15 cellular contexts compared by ENCODE assay signal in genomic region chr13:98959299-98959698, GRCh38. TPM values are rescaled to one million over a fixed set of nuclear protein-coding genes. Genes with fewer than 3 reads are reported as not detected.
DNase-seq lines count a peak whose midpoint lies in the region; ATAC-seq, FAIRE-seq and TF ChIP-seq lines count a peak whose summit lies in the region.
"Had no signal": no experiment of that assay in that cellular context is flagged by ENCODE, and none has a peak within 500 bp of the region (broad histone marks: within the 10 kb centered on the region; RNA-seq: fewer than 3 reads in every experiment).

No MANE protein-coding gene starts in this region.

- H3K9me3 Mint-ChIP-seq in CD4-positive, alpha-beta T cell: no peaks in the 10 kb centered on the region
- peaks cover 0 to 4% (median 0%) of the 10 kb centered on the region in 7 donors for H3K9me3 Mint-ChIP-seq in CD14-positive monocyte

- H3K4me3 ChIP-seq in SJCRH30 (peak overlapping the region; percentile 33), mesenchymal stem cell (ENCODE audit: insufficient read depth in 1 of 2, low read depth in 1 of 2, low read length in 2 of 2) (no peak overlapping the region), prostate gland (no peak overlapping the region)
- H3K4me3 ChIP-seq: adrenal gland; BLaER1 treated with 17β-estradiol and CSF1 and Interleukin-3, amounts not matched to agents 10 nM and 100 nM had no signal

- H2BK12ac ChIP-seq in mesenchymal stem cell (ENCODE audit: low read length in 2 of 2): peak overlapping the region in 1 of 2 experiments; percentile 72

- peak; percentile 70 for FAIRE-seq in D721Med (lab: Jason Lieb, UNC)
- FAIRE-seq: colon had no signal

- no peak for TF ChIP-seq POLR2A in prostate gland (IDR thresholded peaks at IDR 0.05)

- H2BK15ac ChIP-seq in mesenchymal stem cell (ENCODE audit: low read depth, poor library complexity, severe bottlenecking): no peak overlapping the region

- peak overlapping the region; percentile 10 for H3K27ac Mint-ChIP-seq in CD4-positive, alpha-beta T cell
- H3K27ac Mint-ChIP-seq in CD14-positive monocyte: no peak overlapping the region
- H3K27ac Mint-ChIP-seq: WTC11 had no signal

- H2AFZ ChIP-seq in mesenchymal stem cell (ENCODE audit: low read depth, low read length): no peak overlapping the region

- H4K91ac ChIP-seq in mesenchymal stem cell (ENCODE audit: low read length): no peak overlapping the region

- H3K36me3 Mint-ChIP-seq in CD4-positive, alpha-beta T cell (ENCODE audit: low read depth): peaks cover 9% of the 10 kb centered on the region
- H3K36me3 Mint-ChIP-seq in CD14-positive monocyte: no peaks in the 10 kb centered on the region
- H3K36me3 Mint-ChIP-seq: WTC11 had no signal

- H3K4me1 ChIP-seq in SJCRH30: peaks cover 43% of the 10 kb centered on the region
- H3K4me1 ChIP-seq in mesenchymal stem cell (ENCODE audit: control insufficient read depth, insufficient read depth, low read depth, low read length): peaks cover 16% of the 10 kb centered on the region
- H3K4me1 ChIP-seq in prostate gland (replicated peaks): no peaks in the 10 kb centered on the region

- H4K8ac ChIP-seq in mesenchymal stem cell (ENCODE audit: low read length): no peak overlapping the region

- H3K27ac ChIP-seq in CD4-positive, alpha-beta T cell (ENCODE audit: low read depth, low read length): no peak overlapping the region
- peak overlapping the region; percentile 87 for H3K27ac ChIP-seq in SJCRH30
- H3K27ac ChIP-seq in mesenchymal stem cell (ENCODE audit: low read length, poor library complexity, severe bottlenecking): no peak overlapping the region
- H3K27ac ChIP-seq in prostate gland: no peak overlapping the region
- H3K27ac ChIP-seq: adrenal gland; BLaER1 treated with 17β-estradiol and CSF1 and Interleukin-3, amounts not matched to agents 10 nM and 100 nM had no signal

- H3K4me3 Mint-ChIP-seq in CD4-positive, alpha-beta T cell: no peak overlapping the region
- H3K4me3 Mint-ChIP-seq in CD14-positive monocyte: no peak overlapping the region
- H3K4me3 Mint-ChIP-seq: WTC11 had no signal

- H2AK5ac ChIP-seq in mesenchymal stem cell (ENCODE audit: low read length, severe bottlenecking): peak overlapping the region; percentile 44

- H3K14ac ChIP-seq in mesenchymal stem cell (ENCODE audit: low read length in 2 of 2): no peak overlapping the region

- H3K4ac ChIP-seq in mesenchymal stem cell (ENCODE audit: low read depth in 1 of 2, low read length in 2 of 2): peak overlapping the region in 1 of 2 experiments; percentile 18

- H3K4me2 ChIP-seq in mesenchymal stem cell (ENCODE audit: low read length, poor library complexity, severe bottlenecking): no peak overlapping the region
- H3K4me2 ChIP-seq: BLaER1 treated with 17β-estradiol and CSF1 and Interleukin-3, amounts not matched to agents 10 nM and 100 nM had no signal

- H3K79me1 ChIP-seq in mesenchymal stem cell (replicated peaks; ENCODE audit: low read length, poor library complexity, severe bottlenecking): peaks cover 54% of the 10 kb centered on the region

- H3K27me3 Mint-ChIP-seq in CD4-positive, alpha-beta T cell: no peaks in the 10 kb centered on the region
- H3K27me3 Mint-ChIP-seq in CD14-positive monocyte (ENCODE audit: low read depth in 3 of 3): peaks cover 5 to 18% (median 7%) of the 10 kb centered on the region in 3 donors

- TF ChIP-seq CTCF in CD4-positive, alpha-beta T cell (IDR thresholded peaks at IDR 0.05): no peak
- no peak for TF ChIP-seq CTCF in D721Med (IDR thresholded peaks at IDR 0.05; ENCODE audit: insufficient read depth, missing control alignments)
- TF ChIP-seq CTCF in prostate gland (IDR thresholded peaks at IDR 0.05): no peak
- TF ChIP-seq CTCF in CD14-positive monocyte (IDR thresholded peaks at IDR 0.05): no peak

- no peaks in the 10 kb centered on the region for H3K27me3 ChIP-seq in CD4-positive, alpha-beta T cell (ENCODE audit: control insufficient read depth, insufficient read depth, low read length)
- H3K27me3 ChIP-seq in SJCRH30 (no peaks in the 10 kb centered on the region), mesenchymal stem cell (ENCODE audit: control insufficient read depth in 1 of 2, insufficient read depth in 1 of 2, low read length in 2 of 2) (no peaks in the 10 kb centered on the region), prostate gland (replicated peaks; ENCODE audit: insufficient read depth) (no peaks in the 10 kb centered on the region)
- H3K27me3 ChIP-seq: adrenal gland; BLaER1 treated with 17β-estradiol and CSF1 and Interleukin-3, amounts not matched to agents 10 nM and 100 nM had no signal

- no peak overlapping the region for H2BK5ac ChIP-seq in mesenchymal stem cell (ENCODE audit: low read depth, low read length, poor library complexity, severe bottlenecking)

- no peak overlapping the region for H3K18ac ChIP-seq in mesenchymal stem cell (ENCODE audit: low read depth in 1 of 2, low read length in 2 of 2)

- POLR2A ChIA-PET in CD4-positive, alpha-beta T cell (lab: Charles Lee): no interaction called here

- CTCF ChIA-PET in CD4-positive, alpha-beta T cell (lab: Charles Lee): no interaction called here

- H3K9ac ChIP-seq in mesenchymal stem cell (ENCODE audit: low read length): no peak overlapping the region
- H3K9ac ChIP-seq: BLaER1 treated with 17β-estradiol and CSF1 and Interleukin-3, amounts not matched to agents 10 nM and 100 nM had no signal

- H3K9me3 ChIP-seq in CD4-positive, alpha-beta T cell (ENCODE audit: control insufficient read depth, low read length): no peaks in the 10 kb centered on the region
- no peaks in the 10 kb centered on the region for H3K9me3 ChIP-seq in SJCRH30 (replicated peaks)
- H3K9me3 ChIP-seq in mesenchymal stem cell (ENCODE audit: control insufficient read depth, low read length): no peaks in the 10 kb centered on the region
- no peaks in the 10 kb centered on the region for H3K9me3 ChIP-seq in prostate gland
- H3K9me3 ChIP-seq: adrenal gland; BLaER1 treated with 17β-estradiol and CSF1 and Interleukin-3, amounts not matched to agents 10 nM and 100 nM had no signal

- H3K23ac ChIP-seq in mesenchymal stem cell (ENCODE audit: low read length in 2 of 2): no peak overlapping the region

- WGBS in mesenchymal stem cell: 89% methylated on average over 2 of the region's 2 CpGs
- WGBS in prostate gland: 55% methylated on average over 2 of the region's 2 CpGs

- no peak for ATAC-seq in CD4-positive, alpha-beta T cell (ENCODE audit: poor library complexity)
- no peak for ATAC-seq in GM21526 (IDR thresholded peaks at IDR 0.05; ENCODE audit: low FRiP score, unreplicated experiment)
- ATAC-seq: WTC11 had no signal

- H2BK120ac ChIP-seq in mesenchymal stem cell (ENCODE audit: low read depth, low read length): no peak overlapping the region

- peaks cover 24% of the 10 kb centered on the region for H3K4me1 Mint-ChIP-seq in CD4-positive, alpha-beta T cell (ENCODE audit: low read depth)
- no peaks in the 10 kb centered on the region for H3K4me1 Mint-ChIP-seq in CD14-positive monocyte

- no peak for DNase-seq in CD4-positive, alpha-beta T cell
- no peak for DNase-seq in D721Med (ENCODE audit: insufficient read length, low spot score)
- DNase-seq in SJCRH30: peak; percentile 56 to 72
- DNase-seq in mesenchymal stem cell: no peak
- no peak for DNase-seq in prostate gland (ENCODE audit: low spot score)
- DNase-seq in mucosa of gallbladder (ENCODE audit: low spot score): no peak
- no peak for DNase-seq in CD14-positive monocyte (ENCODE audit: low spot score)
- DNase-seq: activated CD8-positive, alpha-beta memory T cell treated with anti-CD3 and anti-CD28 coated beads, Interleukin-2, amount 50 U/mL, for 48 hours; adrenal gland; GOT3; KG1 had no signal

- intact Hi-C loops in CD4-positive, alpha-beta T cell (cut with DNase I, micrococcal nuclease): no loop called here
- intact Hi-C loops in prostate gland (cut with DNase I) (no loop called here), CD14-positive monocyte (cut with micrococcal nuclease) (no loop called here)

- H3K36me3 ChIP-seq in SJCRH30: no peaks in the 10 kb centered on the region
- peaks cover 0 to 11% of the 10 kb centered on the region in 2 experiments for H3K36me3 ChIP-seq in mesenchymal stem cell (ENCODE audit: control insufficient read depth in 1 of 2, insufficient read depth in 2 of 2, low read depth in 1 of 2, low read length in 2 of 2)
- no peaks in the 10 kb centered on the region for H3K36me3 ChIP-seq in prostate gland
- H3K36me3 ChIP-seq: adrenal gland; BLaER1 treated with 17β-estradiol and CSF1 and Interleukin-3, amounts not matched to agents 10 nM and 100 nM had no signal

RNA-seq across cellular contexts. Expression of gene DOCK9, which starts 18.6 kb away (rescaled TPM):
- total RNA-seq in CD4-positive, alpha-beta T cell: 10 to 100 TPM; 76.3 to 79.3 TPM
- total RNA-seq in SJCRH30 (2014; rRNA removed; shearing (Covaris generic)): 53.7 and 60.5 TPM in 2 replicates
- polyA plus RNA-seq in mesenchymal stem cell (2013, experiment 1 of 2): 22.0 TPM
- 20.8 TPM for polyA plus RNA-seq in mesenchymal stem cell (2013, experiment 2 of 2)
- total RNA-seq in prostate gland (100 to 1,000 TPM; 107 to 117 TPM), mucosa of gallbladder (72.2 TPM)
- not detected for polyA plus RNA-seq in CD14-positive monocyte

Comparison
In these comparisons a context has a peak if more than half of its experiments do, and no peak if none do; other contexts are left out.
1. DNase-seq: peak in SJCRH30 (2 of 2); none in CD4-positive, alpha-beta T cell (0 of 10), D721Med (single experiment), mesenchymal stem cell (single experiment), prostate gland (single experiment), mucosa of gallbladder (single experiment) and CD14-positive monocyte (single experiment).